In the genomic region with DNA sequence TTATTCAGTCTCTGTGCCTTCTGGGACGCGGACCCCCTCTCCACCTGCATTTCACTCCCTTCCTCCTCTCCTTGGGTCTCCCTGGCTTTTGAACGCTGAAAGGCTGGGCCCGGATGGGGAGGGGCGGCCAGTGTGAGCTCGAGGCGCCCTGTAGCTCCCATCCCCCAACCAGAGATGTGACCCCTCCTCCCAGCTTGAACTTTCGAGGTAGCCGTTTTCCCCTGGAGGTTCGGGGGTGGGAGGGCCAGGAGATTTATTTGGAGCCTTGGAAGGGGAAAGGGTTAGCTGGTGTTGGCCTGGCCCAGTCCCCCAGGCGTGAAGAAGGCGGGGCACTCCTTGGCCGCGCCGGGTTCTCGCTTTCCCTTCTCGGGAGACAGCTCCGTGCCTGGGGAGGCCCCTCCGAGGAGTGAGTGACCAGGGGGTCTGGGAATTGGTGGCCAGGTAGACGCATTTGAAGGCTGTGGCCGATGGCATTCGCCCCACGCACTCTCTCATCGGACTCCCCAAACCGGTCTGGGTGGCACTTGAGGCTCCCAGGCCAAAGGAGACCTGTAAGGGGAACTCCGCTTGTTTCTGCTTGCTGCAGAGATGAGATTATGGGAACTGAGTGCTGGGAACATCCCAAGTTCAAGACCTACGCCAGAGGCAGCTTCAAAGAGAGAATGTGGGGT, we compare ENCODE assay signal across 8 cellular contexts. TPM values are rescaled to one million over a fixed set of nuclear protein-coding genes. Genes with fewer than 3 reads are reported as not detected.
DNase-seq lines count a peak whose midpoint lies in the region; ATAC-seq and TF ChIP-seq lines count a peak whose summit lies in the region.

No MANE protein-coding gene starts in this region.

- no peak overlapping the region for H3K27ac ChIP-seq in A673 (ENCODE audit: low read depth, low read length, poor library complexity, severe bottlenecking)
- H3K27ac ChIP-seq in naive thymus-derived CD4-positive, alpha-beta T cell (ENCODE audit: low read depth, low read length): peak overlapping the region; percentile 65

- no peaks in the 10 kb centered on the region for H3K9me3 ChIP-seq in A673 (ENCODE audit: low read depth, low read length, poor library complexity, severe bottlenecking)
- no peaks in the 10 kb centered on the region for H3K9me3 ChIP-seq in naive thymus-derived CD4-positive, alpha-beta T cell (ENCODE audit: control insufficient read depth in 2 of 3, low read length in 3 of 3)

- CTCF ChIA-PET in A673 (lab: Charles Lee): no interaction called here
- CTCF ChIA-PET in naive thymus-derived CD4-positive, alpha-beta T cell (lab: Charles Lee): interaction anchor here (0.5 kb wide), 1 partner anchor 354 kb away, joined by 3 read pairs; no protein-coding TSS in a partner anchor

- TF ChIP-seq CTCF in A673 (conservative IDR thresholded peaks at IDR 0.05; ENCODE audit: low read depth, low read length): no peak

- no TSS peak for BruUV-seq in A673 (replicated peaks; lab: Mats Ljungman, UMichigan)

- H3K27me3 ChIP-seq in A673 (replicated peaks; ENCODE audit: insufficient read depth, low read depth, low read length, poor library complexity) (no peaks in the 10 kb centered on the region), H7 (ENCODE audit: control insufficient read depth, insufficient read depth, low read length) (peaks cover 4% of the 10 kb centered on the region)
- no peaks in the 10 kb centered on the region for H3K27me3 ChIP-seq in naive thymus-derived CD4-positive, alpha-beta T cell (ENCODE audit: control insufficient read depth in 2 of 2, insufficient read depth in 2 of 2, low read length in 2 of 2)

- intact Hi-C loops in A673 (cut with micrococcal nuclease; ENCODE audit: unreplicated experiment): loop anchor here (5.0 kb wide), 2 partner anchors 398 to 1163 kb away; no protein-coding TSS in a partner anchor
- intact Hi-C loops in naive thymus-derived CD4-positive, alpha-beta T cell (cut with micrococcal nuclease): loop anchor here (1.0 to 10.0 kb wide), 5 partner anchors 257 to 1031 kb away; a partner anchor contains a TSS

- ATAC-seq in esophagus mucosa: peak; percentile 76
- ATAC-seq in naive thymus-derived CD4-positive, alpha-beta T cell: peak; percentile 21

- H3K4me3 ChIP-seq in A673 (ENCODE audit: low read depth, low read length, poor library complexity, severe bottlenecking): peak overlapping the region; percentile 67
- peak overlapping the region; percentile 83 for H3K4me3 ChIP-seq in H7 (ENCODE audit: insufficient read depth, low read depth, low read length)
- peak overlapping the region; percentile 62 for H3K4me3 ChIP-seq in naive thymus-derived CD4-positive, alpha-beta T cell (ENCODE audit: low read length)

- H3K36me3 Mint-ChIP-seq in naive thymus-derived CD4-positive, alpha-beta T cell: peaks cover 0 to 23% (median 2%) of the 10 kb centered on the region in 5 donors

- peak overlapping the region; percentile 40 to 91 (median 71) for H3K27ac Mint-ChIP-seq in naive thymus-derived CD4-positive, alpha-beta T cell

- peaks cover 19% of the 10 kb centered on the region for H3K4me1 ChIP-seq in A673 (ENCODE audit: insufficient read depth, low read length, poor library complexity, severe bottlenecking)
- H3K4me1 ChIP-seq in naive thymus-derived CD4-positive, alpha-beta T cell (ENCODE audit: control insufficient read depth in 2 of 2, insufficient read depth in 2 of 2, low read length in 2 of 2): peaks cover 9 to 12% of the 10 kb centered on the region in 2 donors

- H3K27me3 Mint-ChIP-seq in naive thymus-derived CD4-positive, alpha-beta T cell: no peaks in the 10 kb centered on the region

- no peak for DNase-seq in A673 (ENCODE audit: low spot score)
- DNase-seq in H7: peak; percentile 83
- DNase-seq in activated CD4-positive, alpha-beta T cell treated with anti-CD3 and anti-CD28 coated beads, Interleukin-2, amount 50 U/mL, for 1 hour: peak; percentile 4
- peak in 8 of 9 donors; percentile 15 to 30 (median 22) for DNase-seq in naive thymus-derived CD4-positive, alpha-beta T cell
- DNase-seq in NCI-H2171 treated with DMSO at 0.1 percent for 48 hours (lab: John Stamatoyannopoulos, UW): no peak
- DNase-seq in activated gamma-delta T cell (lab: John Stamatoyannopoulos, UW): no peak
- no peak for DNase-seq in NCI-H2196 (lab: John Stamatoyannopoulos, UW; ENCODE audit: unreplicated experiment)

- H3K4me3 Mint-ChIP-seq in naive thymus-derived CD4-positive, alpha-beta T cell: peak overlapping the region; percentile 88 to 96 (median 94)

- H3K4me1 Mint-ChIP-seq in naive thymus-derived CD4-positive, alpha-beta T cell: peaks cover 10 to 35% (median 30%) of the 10 kb centered on the region in 7 donors

- no peaks in the 10 kb centered on the region for H3K36me3 ChIP-seq in A673 (ENCODE audit: insufficient read depth, low read length, poor library complexity, severe bottlenecking)
- H3K36me3 ChIP-seq in H7 (replicated peaks; ENCODE audit: control insufficient read depth, insufficient read depth, low read length): peaks cover 11% of the 10 kb centered on the region
- H3K36me3 ChIP-seq in naive thymus-derived CD4-positive, alpha-beta T cell (ENCODE audit: control insufficient read depth in 2 of 3, insufficient read depth in 3 of 3, low read length in 3 of 3): peaks cover 0 to 14% (median 0%) of the 10 kb centered on the region in 3 experiments

- H3K9me3 Mint-ChIP-seq in naive thymus-derived CD4-positive, alpha-beta T cell: no peaks in the 10 kb centered on the region

- POLR2A ChIA-PET in A673 (lab: Charles Lee; ENCODE audit: low non-redundant PET): interaction anchor here (0.6 kb wide), 1 partner anchor 59 kb away, joined by 3 read pairs; no protein-coding TSS in a partner anchor
- POLR2A ChIA-PET in naive thymus-derived CD4-positive, alpha-beta T cell (lab: Charles Lee): interaction anchor here (0.8 to 2.1 kb wide), 3 partner anchors 8 to 352 kb away, joined by 3 to 13 read pairs (median 3); a partner anchor contains a TSS

RNA-seq across cellular contexts. Expression of a gene that starts 0.9 kb away (rescaled TPM):
- total RNA-seq in A673 (2021): 5.9 and 7.0 TPM in 2 replicates
- total RNA-seq in H7 (2014; rRNA removed; shearing (Covaris generic)): 25.5 and 27.3 TPM in 2 replicates
- total RNA-seq in esophagus mucosa: 62.3 TPM
- 10 to 100 TPM in 3 of 5 experiments, 1 to 10 TPM in 2; 8.2 to 16.9 (median 11.0) TPM for total RNA-seq in naive thymus-derived CD4-positive, alpha-beta T cell
- 10 to 100 TPM; 19.4 to 21.4 TPM for polyA plus RNA-seq in naive thymus-derived CD4-positive, alpha-beta T cell

RNA-seq across cellular contexts. Expression of a gene that starts 8.8 kb away (rescaled TPM):
- total RNA-seq in A673 (2021): 0.02 TPM in 1 of 2 replicates, not detected in the other
- total RNA-seq in H7 (2014; rRNA removed; shearing (Covaris generic)): 0.90 and 1.0 TPM in 2 replicates
- 0.60 TPM for total RNA-seq in esophagus mucosa
- total RNA-seq in naive thymus-derived CD4-positive, alpha-beta T cell: not detected
- not detected for polyA plus RNA-seq in naive thymus-derived CD4-positive, alpha-beta T cell

RNA-seq across cellular contexts. Expression of a gene that starts 52.0 kb away (rescaled TPM):
- total RNA-seq in A673 (2021) (not detected in 2 replicates), esophagus mucosa (not detected)
- not detected in 2 replicates for total RNA-seq in H7 (2014; rRNA removed; shearing (Covaris generic))
- not detected for total RNA-seq in naive thymus-derived CD4-positive, alpha-beta T cell
- polyA plus RNA-seq in naive thymus-derived CD4-positive, alpha-beta T cell: not detected

Comparison
In these comparisons a context has a peak if more than half of its experiments do, and no peak if none do; other contexts are left out.
1. DNase-seq: peak in H7 (single experiment), activated CD4-positive, alpha-beta T cell treated with anti-CD3 and anti-CD28 coated beads, Interleukin-2, amount 50 U/mL, for 1 hour (single experiment) and naive thymus-derived CD4-positive, alpha-beta T cell (8 of 9); none in A673 (single experiment), NCI-H2171 treated with DMSO at 0.1 percent for 48 hours (single experiment), activated gamma-delta T cell (single experiment) and NCI-H2196 (single experiment).
2. Peak in every context shown above with its lines, with median percentiles within 50 percentile points of each other: H3K4me3 ChIP-seq.